In the genomic region with DNA sequence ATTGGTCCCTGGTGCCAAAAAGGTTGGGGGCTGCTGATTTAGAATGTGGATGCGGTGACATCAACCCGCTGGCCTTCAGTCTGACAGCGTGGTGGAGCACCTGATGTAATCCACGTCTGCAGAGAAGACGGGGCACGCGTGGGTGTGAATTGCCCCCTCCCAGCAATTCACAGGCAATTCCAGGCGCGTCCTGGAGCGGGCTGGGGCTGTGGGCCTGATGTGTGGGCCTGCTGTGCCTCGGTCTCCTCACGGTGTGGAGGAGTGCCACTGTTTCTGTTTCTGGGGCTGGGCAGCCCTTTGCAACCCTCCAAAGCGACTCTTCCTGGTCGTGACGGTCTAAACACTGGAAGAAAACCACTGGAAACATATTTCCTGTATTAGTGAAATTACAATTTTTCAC, we compare ENCODE assay signal across 18 cellular contexts.
"Had no signal": no experiment of that assay in that cellular context is flagged by ENCODE, and none has a peak within 500 bp of the region (broad histone marks: within the 10 kb centered on the region; RNA-seq: fewer than 3 reads in every experiment).

No MANE protein-coding gene starts in this region.

- H3K4me3 ChIP-seq: PC-9 had no signal

- H3K9ac ChIP-seq: KMS-11 had no signal

- H3K27me3 Mint-ChIP-seq: activated CD8-positive, alpha-beta memory T cell treated with anti-CD3 and anti-CD28 coated beads, Interleukin-2, amount 10 ng/mL, durations not matched to agents 7 days and 5 days had no signal

- H3K4me2 ChIP-seq: KMS-11, PC-9 had no signal

- DNase-seq: activated CD4-positive, alpha-beta T cell treated with anti-CD3 and anti-CD28 coated beads for 48 hours; activated CD4-positive, alpha-beta T cell treated with anti-CD3 and anti-CD28 coated beads, Interleukin-2, amount 50 U/mL, for 4 hours; activated CD4-positive, CD25-positive, alpha-beta regulatory T cell treated with anti-CD3 and anti-CD28 coated beads, Interleukin-2, amount 50 U/mL, for 72 hours; activated CD8-positive, alpha-beta memory T cell treated with anti-CD3 and anti-CD28 coated beads, Interleukin-2, amount 10 ng/mL, durations not matched to agents 7 days and 5 days; activated CD8-positive, alpha-beta T cell treated with anti-CD3 and anti-CD28 coated beads, Interleukin-2, amount 10 ng/mL, durations not matched to agents 7 days and 5 days; activated effector memory CD4-positive, alpha-beta T cell treated with anti-CD3 and anti-CD28 coated beads, Interleukin-2, amount 50 U/mL, for 16 hours; activated naive CD4-positive, alpha-beta T cell treated with anti-CD3 and anti-CD28 coated beads for 36 hours; activated T-cell treated with anti-CD3 and anti-CD28 coated beads, Interleukin-2, amount 50 U/mL, for 4 hours; amygdala; NCI-H1694; PC-9; SHP77 treated with DMSO at 0.1 percent for 48 hours had no signal

- H3K27ac Mint-ChIP-seq: activated CD8-positive, alpha-beta memory T cell treated with anti-CD3 and anti-CD28 coated beads, Interleukin-2, amount 10 ng/mL, durations not matched to agents 7 days and 5 days; activated CD8-positive, alpha-beta T cell treated with anti-CD3 and anti-CD28 coated beads, Interleukin-2, amount 10 ng/mL, durations not matched to agents 7 days and 5 days; activated naive CD4-positive, alpha-beta T cell treated with anti-CD3 and anti-CD28 coated beads for 36 hours; activated naive CD8-positive, alpha-beta T cell; T-helper 1 cell treated with Interleukin-12 subunit alpha and Interleukin-12 subunit beta and Interleukin-4 antibody, amounts not matched to agents 30 μg/mL and 1 μg/mL, for 36 hours had no signal

- H3K4me1 Mint-ChIP-seq: activated CD8-positive, alpha-beta memory T cell treated with anti-CD3 and anti-CD28 coated beads, Interleukin-2, amount 10 ng/mL, durations not matched to agents 7 days and 5 days had no signal

- H3K27ac ChIP-seq: KMS-11, PC-9 had no signal

- FAIRE-seq: astrocyte had no signal

- H3K9me3 Mint-ChIP-seq: activated T-cell treated with anti-CD3 and anti-CD28 coated beads, Interleukin-2, amount 50 U/mL, for 4 hours; T-helper 1 cell treated with Interleukin-12 subunit alpha and Interleukin-12 subunit beta and Interleukin-4 antibody, amounts not matched to agents 30 μg/mL and 1 μg/mL, for 36 hours had no signal

- H2AFZ ChIP-seq: PC-9 had no signal

- ATAC-seq: activated CD8-positive, alpha-beta memory T cell treated with anti-CD3 and anti-CD28 coated beads, Interleukin-2, amount 10 ng/mL, durations not matched to agents 7 days and 5 days; activated CD8-positive, alpha-beta T cell treated with anti-CD3 and anti-CD28 coated beads, Interleukin-2, amount 10 ng/mL, durations not matched to agents 7 days and 5 days; activated T-cell treated with anti-CD3 and anti-CD28 coated beads, Interleukin-2, amount 50 U/mL, for 4 hours; WTC11 had no signal

- H3K36me3 Mint-ChIP-seq: activated CD8-positive, alpha-beta memory T cell treated with anti-CD3 and anti-CD28 coated beads, Interleukin-2, amount 10 ng/mL, durations not matched to agents 7 days and 5 days; activated naive CD8-positive, alpha-beta T cell; brain had no signal

- H3K4me3 Mint-ChIP-seq: activated CD8-positive, alpha-beta memory T cell treated with anti-CD3 and anti-CD28 coated beads, Interleukin-2, amount 10 ng/mL, durations not matched to agents 7 days and 5 days; activated CD8-positive, alpha-beta T cell treated with anti-CD3 and anti-CD28 coated beads, Interleukin-2, amount 10 ng/mL, durations not matched to agents 7 days and 5 days; activated naive CD4-positive, alpha-beta T cell treated with anti-CD3 and anti-CD28 coated beads for 36 hours; activated naive CD8-positive, alpha-beta T cell; activated T-cell treated with anti-CD3 and anti-CD28 coated beads, Interleukin-2, amount 50 U/mL, for 4 hours; T-helper 1 cell treated with Interleukin-12 subunit alpha and Interleukin-12 subunit beta and Interleukin-4 antibody, amounts not matched to agents 30 μg/mL and 1 μg/mL, for 36 hours; WTC11 had no signal
